In genomic region chr5:89777758-89778157, GRCh38 we compare ENCODE assay signal across 8 cellular contexts.
"Had no signal": no experiment of that assay in that cellular context is flagged by ENCODE, and none has a peak within 500 bp of the region (broad histone marks: within the 10 kb centered on the region; RNA-seq: fewer than 3 reads in every experiment).

No MANE protein-coding gene starts in this region.

- H3K4me3 ChIP-seq: K562 had no signal

- H3K27me3 Mint-ChIP-seq: IgD-negative memory B cell had no signal

- ATAC-seq: HepG2, K562 had no signal

- DNase-seq: IMR-90, KBM-7, KG1 had no signal

- H3K27ac Mint-ChIP-seq: IgD-negative memory B cell had no signal

- H3K4me1 Mint-ChIP-seq: IgD-negative memory B cell had no signal

- H3K27ac ChIP-seq: HL-60 had no signal

- FAIRE-seq: HepG2, HTR-8/SVneo, K562 had no signal
